Comparison of ENCODE assay signal across 8 cellular contexts in genomic region chr12:109952160-109952858, GRCh38. TPM values are rescaled to one million over a fixed set of nuclear protein-coding genes. Genes with fewer than 3 reads are reported as not detected.
DNase-seq lines count a peak whose midpoint lies in the region; ATAC-seq and TF ChIP-seq lines count a peak whose summit lies in the region.

No MANE protein-coding gene starts in this region.

- H3K27ac Mint-ChIP-seq in activated T-helper 17 cell treated with anti-CD3 and anti-CD28 coated beads, Interleukin-2, amount 50 U/mL, for 72 hours: peak overlapping the region; percentile 47
- H3K27ac Mint-ChIP-seq in WTC11: no peak overlapping the region

- H3K4me1 ChIP-seq in BLaER1 (peaks cover 11% of the 10 kb centered on the region), mucosa of descending colon (ENCODE audit: low read depth) (peaks cover 15% of the 10 kb centered on the region)

- H3K27me3 Mint-ChIP-seq in activated T-helper 17 cell treated with anti-CD3 and anti-CD28 coated beads, Interleukin-2, amount 50 U/mL, for 72 hours: no peaks in the 10 kb centered on the region
- no peaks in the 10 kb centered on the region for H3K27me3 Mint-ChIP-seq in WTC11 (ENCODE audit: low read depth)

- H3K27ac ChIP-seq in BLaER1: no peak overlapping the region

- H3K9me3 ChIP-seq in BLaER1: no peaks in the 10 kb centered on the region
- H3K9me3 ChIP-seq in mucosa of descending colon: no peaks in the 10 kb centered on the region

- CTCF ChIA-PET in WTC11 (lab: Charles Lee): no interaction called here

- no peak overlapping the region for H3K4me3 ChIP-seq in BLaER1
- H3K4me3 ChIP-seq in mucosa of descending colon: no peak overlapping the region

- H3K4me1 Mint-ChIP-seq in activated T-helper 17 cell treated with anti-CD3 and anti-CD28 coated beads, Interleukin-2, amount 50 U/mL, for 72 hours: peaks cover 26% of the 10 kb centered on the region
- peaks cover under 1% of the 10 kb centered on the region for H3K4me1 Mint-ChIP-seq in WTC11

- DNase-seq in mucosa of descending colon: no peak
- no peak for DNase-seq in AML-193 (lab: John Stamatoyannopoulos, UW)
- no peak for DNase-seq in WTC11 (ENCODE audit: low spot score)

- no peak overlapping the region for H3K4me3 Mint-ChIP-seq in activated T-helper 17 cell treated with anti-CD3 and anti-CD28 coated beads, Interleukin-2, amount 50 U/mL, for 72 hours
- H3K4me3 Mint-ChIP-seq in WTC11: no peak overlapping the region

- TF ChIP-seq CTCF in mucosa of descending colon (IDR thresholded peaks at IDR 0.05): no peak
- no peak for TF ChIP-seq CTCF in WTC11 (IDR thresholded peaks at IDR 0.05)

- POLR2A ChIA-PET in WTC11 (lab: Charles Lee): no interaction called here

- intact Hi-C loops in mucosa of descending colon (cut with DNase I, micrococcal nuclease): no loop called here

- 0 out of 2 replicates have a peak overlapping the region, but pooled peaks have one; percentile 3 for H3K9ac ChIP-seq in BLaER1

- H3K9me3 Mint-ChIP-seq in activated T-helper 17 cell treated with anti-CD3 and anti-CD28 coated beads, Interleukin-2, amount 50 U/mL, for 72 hours: no peaks in the 10 kb centered on the region
- no peaks in the 10 kb centered on the region for H3K9me3 Mint-ChIP-seq in WTC11

- peaks cover 96% of the 10 kb centered on the region for H3K36me3 ChIP-seq in BLaER1
- peaks cover 3% of the 10 kb centered on the region for H3K36me3 ChIP-seq in mucosa of descending colon (ENCODE audit: low read depth)

- H3K4me2 ChIP-seq in BLaER1: no peak overlapping the region

- H3K27me3 ChIP-seq in BLaER1: no peaks in the 10 kb centered on the region

- ATAC-seq in GM21529 (IDR thresholded peaks at IDR 0.05; ENCODE audit: unreplicated experiment): peak; percentile 72
- ATAC-seq in activated T-helper 17 cell treated with anti-CD3 and anti-CD28 coated beads, Interleukin-2, amount 50 U/mL, for 72 hours (replicated peaks): peak; percentile 75
- ATAC-seq in mucosa of descending colon: peak; percentile 42
- ATAC-seq in GM18498 (IDR thresholded peaks at IDR 0.05; ENCODE audit: unreplicated experiment): no peak
- no peak for ATAC-seq in GM19023 (IDR thresholded peaks at IDR 0.05; ENCODE audit: unreplicated experiment)
- ATAC-seq in WTC11: no peak

- peaks cover 16% of the 10 kb centered on the region for H4K20me1 ChIP-seq in BLaER1

- H3K36me3 Mint-ChIP-seq in activated T-helper 17 cell treated with anti-CD3 and anti-CD28 coated beads, Interleukin-2, amount 50 U/mL, for 72 hours (ENCODE audit: low read depth): peaks cover 99% of the 10 kb centered on the region
- peaks cover 38% of the 10 kb centered on the region for H3K36me3 Mint-ChIP-seq in WTC11

TF ChIP-seq in WTC11, 78 proteins besides CTCF, POLR2A, EP300 and RAD21:
- TF ChIP-seq GRHL2 (CRISPR knock-in tag; IDR thresholded peaks at IDR 0.05; ENCODE audit: insufficient replicate concordance, severe bottlenecking) (no peak), GABPB1 (CRISPR knock-in tag; IDR thresholded peaks at IDR 0.05) (no peak), ZNF219 (CRISPR knock-in tag; IDR thresholded peaks at IDR 0.05; ENCODE audit: borderline replicate concordance) (no peak), SMAD4 (CRISPR knock-in tag; IDR thresholded peaks at IDR 0.05) (no peak), JAZF1 (CRISPR knock-in tag; IDR thresholded peaks at IDR 0.05) (no peak)
- TF ChIP-seq, protein P1, sequence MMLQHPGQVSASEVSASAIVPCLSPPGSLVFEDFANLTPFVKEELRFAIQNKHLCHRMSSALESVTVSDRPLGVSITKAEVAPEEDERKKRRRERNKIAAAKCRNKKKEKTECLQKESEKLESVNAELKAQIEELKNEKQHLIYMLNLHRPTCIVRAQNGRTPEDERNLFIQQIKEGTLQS (CRISPR knock-in tag; conservative IDR thresholded peaks at IDR 0.05): no peak

RNA-seq across cellular contexts. Expression of gene GIT2, which starts 43.9 kb away (rescaled TPM):
- total RNA-seq in activated T-helper 17 cell treated with anti-CD3 and anti-CD28 coated beads, Interleukin-2, amount 50 U/mL, for 72 hours: 10 to 100 TPM; 70.8 to 75.2 TPM
- total RNA-seq in mucosa of descending colon (10 to 100 TPM; 33.3 to 46.2 (median 39.6) TPM), WTC11 (2021) (21.4 to 22.3 TPM (median 21.7 TPM) in 3 replicates)

RNA-seq across cellular contexts. Expression of gene ANKRD13A, which starts 46.9 kb away (rescaled TPM):
- 10 to 100 TPM; 61.4 to 68.5 TPM for total RNA-seq in activated T-helper 17 cell treated with anti-CD3 and anti-CD28 coated beads, Interleukin-2, amount 50 U/mL, for 72 hours
- total RNA-seq in mucosa of descending colon: 10 to 100 TPM; 56.0 to 75.2 (median 63.9) TPM
- total RNA-seq in WTC11 (2021): 17.6 to 22.4 TPM (median 18.3 TPM) in 3 replicates

RNA-seq across cellular contexts. Expression of gene TCHP, which starts 52.2 kb away (rescaled TPM):
- 10 to 100 TPM in 1 of 2 donors, 1 to 10 TPM in 1; 9.8 to 20.2 TPM for total RNA-seq in activated T-helper 17 cell treated with anti-CD3 and anti-CD28 coated beads, Interleukin-2, amount 50 U/mL, for 72 hours
- total RNA-seq in mucosa of descending colon (10 to 100 TPM; 24.7 to 27.8 (median 24.9) TPM), WTC11 (2021) (7.9 to 10.1 TPM (median 10.0 TPM) in 3 replicates)

Comparison
In these comparisons a context has a peak if more than half of its experiments do, and no peak if none do; other contexts are left out.
1. ATAC-seq: peak in GM21529 (single experiment), activated T-helper 17 cell treated with anti-CD3 and anti-CD28 coated beads, Interleukin-2, amount 50 U/mL, for 72 hours (single experiment) and mucosa of descending colon (single experiment); none in GM18498 (single experiment), GM19023 (single experiment) and WTC11 (single experiment).